In the genomic region with DNA sequence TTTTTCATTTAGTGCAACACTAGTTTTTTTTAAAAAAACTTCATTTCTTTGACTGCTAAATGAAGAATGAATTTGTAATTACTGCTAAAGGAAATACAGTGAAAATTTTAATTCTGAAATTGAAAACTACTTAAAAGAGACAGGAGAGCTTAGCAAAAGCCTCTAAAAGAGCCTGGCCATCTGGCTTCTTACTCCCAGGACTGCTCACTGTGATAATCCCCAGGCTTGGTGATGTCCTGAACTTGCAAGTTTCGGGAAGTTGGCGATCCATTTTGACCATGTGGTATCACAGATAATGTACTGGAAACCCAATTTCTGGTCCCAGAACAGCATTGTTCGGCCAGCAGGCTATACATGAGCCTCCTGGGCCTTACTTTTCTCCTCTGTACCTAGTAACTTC, we compare ENCODE assay signal across 20 cellular contexts.
"Had no signal": no experiment of that assay in that cellular context is flagged by ENCODE, and none has a peak within 500 bp of the region (broad histone marks: within the 10 kb centered on the region; RNA-seq: fewer than 3 reads in every experiment).

No MANE protein-coding gene starts in this region.

- H3K4me1 Mint-ChIP-seq: mesothelial cell of epicardium; naive B cell; natural killer cell; nephron progenitor cell; stimulated activated memory B cell treated with anti-CD40 and anti-IgM and Interleukin-4, amounts not matched to agents 10 μg/mL and 1 μg/mL and 100 μg/mL, for 72 hours; stimulated activated naive CD8-positive, alpha-beta T cell treated with anti-CD3 and anti-CD28 coated beads, Interleukin-15, amount 100 ng/mL, for 72 hours had no signal

- H3K27me3 Mint-ChIP-seq: stimulated activated naive CD8-positive, alpha-beta T cell treated with anti-CD3 and anti-CD28 coated beads, Interleukin-15, amount 100 ng/mL, for 72 hours had no signal

- H3K36me3 Mint-ChIP-seq: mesothelial cell of epicardium; naive B cell; natural killer cell; stimulated activated memory B cell treated with anti-CD40 and anti-IgM and Interleukin-4, amounts not matched to agents 10 μg/mL and 1 μg/mL and 100 μg/mL, for 72 hours; type B pancreatic cell had no signal

- H3K9me3 Mint-ChIP-seq: mesothelial cell of epicardium; nephron progenitor cell; stimulated activated memory B cell treated with anti-CD40 and anti-IgM and Interleukin-4, amounts not matched to agents 10 μg/mL and 1 μg/mL and 100 μg/mL, for 72 hours; stimulated activated naive CD8-positive, alpha-beta T cell treated with anti-CD3 and anti-CD28 coated beads, Interleukin-15, amount 100 ng/mL, for 72 hours; type B pancreatic cell had no signal

- DNase-seq: hippocampal formation; left ventricle myocardium inferior; mesendoderm; naive B cell; natural killer cell; nephron progenitor cell; ovary; right lobe of liver; stimulated activated CD4-positive, alpha-beta T cell treated with anti-CD3 and anti-CD28 coated beads, Interleukin-1b, Interleukin-23, amount 100 ng/mL, for 48 hours; stimulated activated CD4-positive, alpha-beta T cell treated with anti-CD3 and anti-CD28 coated beads, Interleukin-2, amount 100 ng/mL, for 48 hours; stimulated activated CD4-positive, alpha-beta T cell treated with anti-CD3 and anti-CD28 coated beads, Interleukin-4, amount 100 ng/mL, for 4 hours; stimulated activated CD8-positive, alpha-beta memory T cell treated with anti-CD3 and anti-CD28 coated beads, Interleukin-4, amount 100 ng/mL, for 48 hours; stimulated activated naive CD4-positive, alpha-beta T cell treated with Interleukin-2 at 50 U/mL for 16 hours; stimulated activated naive CD8-positive, alpha-beta T cell treated with anti-CD3 and anti-CD28 coated beads, Interleukin-15, amount 100 ng/mL, for 72 hours; substantia nigra; uterus had no signal

- H3K27ac Mint-ChIP-seq: mesothelial cell of epicardium; naive B cell; natural killer cell; nephron progenitor cell; progenitor cell of endocrine pancreas; stimulated activated memory B cell treated with anti-CD40 and anti-IgM and Interleukin-4, amounts not matched to agents 10 μg/mL and 1 μg/mL and 100 μg/mL, for 72 hours; stimulated activated naive CD8-positive, alpha-beta T cell treated with anti-CD3 and anti-CD28 coated beads, Interleukin-15, amount 100 ng/mL, for 72 hours; type B pancreatic cell had no signal

- ATAC-seq: natural killer cell; right lobe of liver; stimulated activated memory B cell treated with anti-CD40 and anti-IgM and Interleukin-4, amounts not matched to agents 10 μg/mL and 1 μg/mL and 100 μg/mL, for 72 hours; stimulated activated naive CD8-positive, alpha-beta T cell treated with anti-CD3 and anti-CD28 coated beads, Interleukin-15, amount 100 ng/mL, for 72 hours had no signal

- H3K4me3 Mint-ChIP-seq: mesothelial cell of epicardium; naive B cell; natural killer cell; nephron progenitor cell; stimulated activated memory B cell treated with anti-CD40 and anti-IgM and Interleukin-4, amounts not matched to agents 10 μg/mL and 1 μg/mL and 100 μg/mL, for 72 hours; stimulated activated naive CD8-positive, alpha-beta T cell treated with anti-CD3 and anti-CD28 coated beads, Interleukin-15, amount 100 ng/mL, for 72 hours; type B pancreatic cell had no signal
